21 cellular contexts compared by ENCODE assay signal in genomic region chr1:31517301-31517700, GRCh38. TPM values are rescaled to one million over a fixed set of nuclear protein-coding genes. Genes with fewer than 3 reads are reported as not detected.
DNase-seq lines count a peak whose midpoint lies in the region; ATAC-seq and TF ChIP-seq lines count a peak whose summit lies in the region.
"Had no signal": no experiment of that assay in that cellular context is flagged by ENCODE, and none has a peak within 500 bp of the region (broad histone marks: within the 10 kb centered on the region; RNA-seq: fewer than 3 reads in every experiment).

No MANE protein-coding gene starts in this region.

- no peak overlapping the region for H3K4me3 ChIP-seq in Karpas-422 (ENCODE audit: low read length)
- no peak overlapping the region for H3K4me3 ChIP-seq in upper lobe of right lung
- H3K4me3 ChIP-seq: BLaER1 treated with 17β-estradiol and CSF1 and Interleukin-3, amounts not matched to agents 10 nM and 100 nM; SJCRH30 had no signal

- no peak overlapping the region for H2AFZ ChIP-seq in Karpas-422 (ENCODE audit: low read length)

- H3K27ac ChIP-seq in Karpas-422 (ENCODE audit: low read length): no peak overlapping the region
- no peak overlapping the region for H3K27ac ChIP-seq in upper lobe of right lung
- H3K27ac ChIP-seq: 22Rv1; BLaER1 treated with 17β-estradiol and CSF1 and Interleukin-3, amounts not matched to agents 10 nM and 100 nM; SJCRH30 had no signal

- no peak for ATAC-seq in activated CD8-positive, alpha-beta memory T cell treated with anti-CD3 and anti-CD28 coated beads, Interleukin-2, amount 10 ng/mL, durations not matched to agents 7 days and 5 days
- ATAC-seq in upper lobe of right lung: no peak
- no peak for ATAC-seq in GM21515 (IDR thresholded peaks at IDR 0.05; ENCODE audit: unreplicated experiment)
- ATAC-seq: Panc1 had no signal

- no peaks in the 10 kb centered on the region for H3K4me1 Mint-ChIP-seq in activated CD8-positive, alpha-beta memory T cell treated with anti-CD3 and anti-CD28 coated beads, Interleukin-2, amount 10 ng/mL, durations not matched to agents 7 days and 5 days
- H3K4me1 Mint-ChIP-seq in chondrocyte (ENCODE audit: low read depth): peaks cover 8% of the 10 kb centered on the region
- H3K4me1 Mint-ChIP-seq: CD4-positive, alpha-beta memory T cell had no signal

- no peak overlapping the region for H3K27ac Mint-ChIP-seq in activated CD8-positive, alpha-beta memory T cell treated with anti-CD3 and anti-CD28 coated beads, Interleukin-2, amount 10 ng/mL, durations not matched to agents 7 days and 5 days
- H3K27ac Mint-ChIP-seq in chondrocyte (ENCODE audit: unreplicated experiment): no peak overlapping the region
- H3K27ac Mint-ChIP-seq: CD4-positive, alpha-beta memory T cell had no signal

- CTCF ChIA-PET in activated CD8-positive, alpha-beta memory T cell treated with anti-CD3 and anti-CD28 coated beads, Interleukin-2, amount 10 ng/mL, durations not matched to agents 7 days and 5 days (lab: Charles Lee): no interaction called here

- H3K4me2 ChIP-seq in Karpas-422 (ENCODE audit: low read depth, low read length, poor library complexity, severe bottlenecking): no peak overlapping the region
- H3K4me2 ChIP-seq: BLaER1 treated with 17β-estradiol and CSF1 and Interleukin-3, amounts not matched to agents 10 nM and 100 nM had no signal

- no peaks in the 10 kb centered on the region for H3K9me3 Mint-ChIP-seq in activated CD8-positive, alpha-beta memory T cell treated with anti-CD3 and anti-CD28 coated beads, Interleukin-2, amount 10 ng/mL, durations not matched to agents 7 days and 5 days (ENCODE audit: low read depth)
- peaks cover 6% of the 10 kb centered on the region for H3K9me3 Mint-ChIP-seq in chondrocyte (ENCODE audit: low read depth)

- no peaks in the 10 kb centered on the region for H3K36me3 ChIP-seq in Karpas-422 (ENCODE audit: insufficient read depth, low read length)
- H3K36me3 ChIP-seq in upper lobe of right lung: no peaks in the 10 kb centered on the region
- H3K36me3 ChIP-seq: SJCRH30 had no signal

- H3K9me3 ChIP-seq in Karpas-422 (ENCODE audit: low read length) (no peaks in the 10 kb centered on the region), upper lobe of right lung (peaks cover 5% of the 10 kb centered on the region)
- H3K9me3 ChIP-seq: SJCRH30 had no signal

- no peaks in the 10 kb centered on the region for H3K79me2 ChIP-seq in Karpas-422 (ENCODE audit: low read length)

- no peak overlapping the region for H3K4me3 Mint-ChIP-seq in activated CD8-positive, alpha-beta memory T cell treated with anti-CD3 and anti-CD28 coated beads, Interleukin-2, amount 10 ng/mL, durations not matched to agents 7 days and 5 days
- H3K4me3 Mint-ChIP-seq in chondrocyte (ENCODE audit: unreplicated experiment): no peak overlapping the region
- H3K4me3 Mint-ChIP-seq: CD4-positive, alpha-beta memory T cell had no signal

- H3K27me3 ChIP-seq in Karpas-422 (ENCODE audit: low read length) (no peaks in the 10 kb centered on the region), upper lobe of right lung (no peaks in the 10 kb centered on the region)
- H3K27me3 ChIP-seq: BLaER1 treated with 17β-estradiol and CSF1 and Interleukin-3, amounts not matched to agents 10 nM and 100 nM; SJCRH30 had no signal

- no peaks in the 10 kb centered on the region for H3K9me2 ChIP-seq in Karpas-422 (replicated peaks; ENCODE audit: insufficient read depth, low read length)

- no peaks in the 10 kb centered on the region for H4K20me1 ChIP-seq in Karpas-422 (ENCODE audit: insufficient read depth, low read depth, low read length)
- H4K20me1 ChIP-seq: BLaER1 treated with 17β-estradiol and CSF1 and Interleukin-3, amounts not matched to agents 10 nM and 100 nM had no signal

- H3K27me3 Mint-ChIP-seq in activated CD8-positive, alpha-beta memory T cell treated with anti-CD3 and anti-CD28 coated beads, Interleukin-2, amount 10 ng/mL, durations not matched to agents 7 days and 5 days: peaks cover 18% of the 10 kb centered on the region
- peaks cover 15% of the 10 kb centered on the region for H3K27me3 Mint-ChIP-seq in chondrocyte (ENCODE audit: low read depth)

- TF ChIP-seq CTCF in chondrocyte (IDR thresholded peaks at IDR 0.05) (no peak), upper lobe of right lung (IDR thresholded peaks at IDR 0.05) (no peak)

- H3K36me3 Mint-ChIP-seq in activated CD8-positive, alpha-beta memory T cell treated with anti-CD3 and anti-CD28 coated beads, Interleukin-2, amount 10 ng/mL, durations not matched to agents 7 days and 5 days: no peaks in the 10 kb centered on the region
- H3K36me3 Mint-ChIP-seq in chondrocyte (ENCODE audit: low read depth): no peaks in the 10 kb centered on the region
- H3K36me3 Mint-ChIP-seq: CD4-positive, alpha-beta memory T cell had no signal

- peak; percentile 37 for DNase-seq in activated CD8-positive, alpha-beta memory T cell treated with anti-CD3 and anti-CD28 coated beads, Interleukin-2, amount 10 ng/mL, durations not matched to agents 7 days and 5 days
- no peak for DNase-seq in activated CD8-positive, alpha-beta memory T cell treated with anti-CD3 and anti-CD28 coated beads, Interleukin-2, amount 50 U/mL, for 4 hours
- DNase-seq in Karpas-422 (peak; percentile 47), chondrocyte (ENCODE audit: low spot score) (peak; percentile 32), upper lobe of right lung (peak; percentile 25), cerebellum (ENCODE audit: low spot score) (no peak), midbrain (lab: John Stamatoyannopoulos, UW) (no peak)
- DNase-seq: CD4-positive, alpha-beta memory T cell; DMS153; GDM1; NCI-H1092; NCI-H1436; NCI-H1930; NCI-H748 treated with DMSO at 0.1 percent for 48 hours; NK-92 treated with Interleukin-12 subunit alpha and Interleukin-12 subunit beta, amount 100 ng/mL, for 24 hours; SJCRH30; T-helper 1 cell had no signal

- no peaks in the 10 kb centered on the region for H3K4me1 ChIP-seq in Karpas-422 (ENCODE audit: low read length)
- no peaks in the 10 kb centered on the region for H3K4me1 ChIP-seq in upper lobe of right lung
- H3K4me1 ChIP-seq: SJCRH30 had no signal

- intact Hi-C loops in upper lobe of right lung (cut with DNase I): no loop called here

- no peak overlapping the region for H3K9ac ChIP-seq in Karpas-422 (ENCODE audit: low read length)
- H3K9ac ChIP-seq: BLaER1 treated with 17β-estradiol and CSF1 and Interleukin-3, amounts not matched to agents 10 nM and 100 nM had no signal

RNA-seq across cellular contexts. Expression of gene TINAGL1, which starts 59.0 kb away (rescaled TPM):
- total RNA-seq in activated CD8-positive, alpha-beta memory T cell treated with anti-CD3 and anti-CD28 coated beads, Interleukin-2, amount 10 ng/mL, durations not matched to agents 7 days and 5 days: not detected
- total RNA-seq in Karpas-422 (2014; rRNA removed; shearing (Covaris generic); ENCODE audit: low replicate concordance): not detected in 2 replicates
- total RNA-seq in chondrocyte (4.7 to 154 TPM (median 147 TPM) in 3 replicates), upper lobe of right lung (154 TPM), cerebellum (4.5 TPM)
- total RNA-seq: CD4-positive, alpha-beta memory T cell had no signal

Comparison
In these comparisons a context has a peak if more than half of its experiments do, and no peak if none do; other contexts are left out.
1. DNase-seq: peak in activated CD8-positive, alpha-beta memory T cell treated with anti-CD3 and anti-CD28 coated beads, Interleukin-2, amount 10 ng/mL, durations not matched to agents 7 days and 5 days (single experiment), Karpas-422 (single experiment), chondrocyte (single experiment) and upper lobe of right lung (single experiment); none in activated CD8-positive, alpha-beta memory T cell treated with anti-CD3 and anti-CD28 coated beads, Interleukin-2, amount 50 U/mL, for 4 hours (single experiment), cerebellum (single experiment) and midbrain (single experiment).